1 cellular context compared by ENCODE assay signal in genomic region chr5:134228624-134229023, GRCh38.
TF ChIP-seq lines count a peak whose summit lies in the region.

No MANE protein-coding gene starts in this region.

TF ChIP-seq in GM12878, 131 proteins besides CTCF, POLR2A, EP300 and RAD21:
- TF ChIP-seq ZSCAN29 (IDR thresholded peaks at IDR 0.05) = no peak
- peak; percentile 28; the same call in 1 of the 2 replicates for TF ChIP-seq NFIC (IDR thresholded peaks at IDR 0.05; ENCODE audit: low read depth, low read length)
- TF ChIP-seq, protein P1, sequence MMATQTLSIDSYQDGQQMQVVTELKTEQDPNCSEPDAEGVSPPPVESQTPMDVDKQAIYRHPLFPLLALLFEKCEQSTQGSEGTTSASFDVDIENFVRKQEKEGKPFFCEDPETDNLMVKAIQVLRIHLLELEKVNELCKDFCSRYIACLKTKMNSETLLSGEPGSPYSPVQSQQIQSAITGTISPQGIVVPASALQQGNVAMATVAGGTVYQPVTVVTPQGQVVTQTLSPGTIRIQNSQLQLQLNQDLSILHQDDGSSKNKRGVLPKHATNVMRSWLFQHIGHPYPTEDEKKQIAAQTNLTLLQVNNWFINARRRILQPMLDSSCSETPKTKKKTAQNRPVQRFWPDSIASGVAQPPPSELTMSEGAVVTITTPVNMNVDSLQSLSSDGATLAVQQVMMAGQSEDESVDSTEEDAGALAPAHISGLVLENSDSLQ (IDR thresholded peaks at IDR 0.05) = no peak
- peak; percentile 16; the same call in 1 of the 2 replicates for TF ChIP-seq CREM (IDR thresholded peaks at IDR 0.05; ENCODE audit: low read depth)
- 0 out of 2 replicates have a peak, but pooled peaks have one; percentile 16 for TF ChIP-seq GABPA (IDR thresholded peaks at IDR 0.05; ENCODE audit: low read depth)
- no peak for TF ChIP-seq MXI1 (IDR thresholded peaks at IDR 0.05; ENCODE audit: low read depth, low read length)
- peak; percentile 24; the same call in 1 of the 2 replicates for TF ChIP-seq BCL11A (IDR thresholded peaks at IDR 0.05; ENCODE audit: low read depth, low read length)
- peak; percentile 62; the same call in 1 of the 2 replicates for TF ChIP-seq RUNX3 (IDR thresholded peaks at IDR 0.05; ENCODE audit: low read length)
- no peak for TF ChIP-seq E2F4 (IDR thresholded peaks at IDR 0.05; ENCODE audit: low read depth, low read length)
- peak; percentile 93 for TF ChIP-seq JUNB (IDR thresholded peaks at IDR 0.05)
- no peak for TF ChIP-seq BRCA1 (IDR thresholded peaks at IDR 0.05; ENCODE audit: low read depth, low read length)
- TF ChIP-seq CUX1 (IDR thresholded peaks at IDR 0.05; ENCODE audit: insufficient replicate concordance, low read depth, low read length) = no peak
- TF ChIP-seq SMARCA5 (IDR thresholded peaks at IDR 0.05) = no peak
